1 cellular context compared by ENCODE assay signal in the genomic region with DNA sequence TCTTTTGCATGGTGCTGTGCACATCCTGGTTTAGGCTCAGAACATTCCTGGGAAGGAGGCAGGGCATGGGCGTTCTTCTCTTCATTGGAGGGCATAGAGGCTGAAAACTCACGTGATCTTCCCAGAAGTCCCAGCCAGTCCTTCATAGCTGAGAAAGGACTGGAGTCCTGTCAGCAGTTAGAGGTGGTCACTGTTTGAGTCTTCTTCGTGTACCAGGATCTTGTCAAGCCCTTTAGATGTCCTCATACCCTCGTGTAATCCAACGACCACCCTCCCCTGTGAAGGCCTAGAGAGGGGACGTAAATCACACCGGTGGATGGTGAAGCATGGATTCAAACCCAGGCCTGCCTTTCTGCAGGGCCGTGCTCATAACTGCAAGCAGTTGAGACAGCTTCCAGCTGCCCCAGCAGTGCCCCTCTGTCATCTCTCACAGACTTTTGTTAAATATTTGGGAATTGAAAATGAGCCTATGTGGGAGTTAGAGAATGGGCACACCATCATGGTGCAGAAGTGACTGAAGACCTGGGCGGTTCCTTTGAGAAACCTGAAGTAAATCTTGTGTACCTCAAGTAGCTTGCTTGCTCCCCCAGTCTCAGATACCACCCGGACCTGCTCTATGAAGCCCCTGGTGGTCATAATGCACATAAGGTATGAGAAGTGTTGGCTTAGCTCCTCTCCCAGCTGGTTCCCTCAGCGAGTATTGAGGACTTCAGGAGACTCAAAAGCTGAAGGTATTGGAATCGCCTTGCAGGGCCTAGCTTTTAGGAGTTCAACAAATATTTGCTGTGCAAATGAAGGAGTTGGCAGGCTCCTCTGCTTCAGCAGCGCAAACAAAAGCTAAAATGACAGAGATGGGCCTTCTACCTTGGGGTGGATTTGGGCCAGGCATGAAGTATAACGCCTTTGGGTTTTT.
TF ChIP-seq lines count a peak whose summit lies in the region.

No MANE protein-coding gene starts in this region.

TF ChIP-seq in HepG2, 621 proteins besides CTCF, POLR2A, EP300 and RAD21 (continued from another document):
- TF ChIP-seq ZKSCAN8 (CRISPR knock-in tag; IDR thresholded peaks at IDR 0.05; ENCODE audit: borderline replicate concordance) (no peak), EZH2 (conservative IDR thresholded peaks at IDR 0.05; ENCODE audit: low read depth, low read length) (no peak), SSRP1 (CRISPR knock-in tag; IDR thresholded peaks at IDR 0.05) (0 out of 2 replicates have a peak, but pooled peaks have one; percentile 46)
- TF ChIP-seq, protein P1, sequence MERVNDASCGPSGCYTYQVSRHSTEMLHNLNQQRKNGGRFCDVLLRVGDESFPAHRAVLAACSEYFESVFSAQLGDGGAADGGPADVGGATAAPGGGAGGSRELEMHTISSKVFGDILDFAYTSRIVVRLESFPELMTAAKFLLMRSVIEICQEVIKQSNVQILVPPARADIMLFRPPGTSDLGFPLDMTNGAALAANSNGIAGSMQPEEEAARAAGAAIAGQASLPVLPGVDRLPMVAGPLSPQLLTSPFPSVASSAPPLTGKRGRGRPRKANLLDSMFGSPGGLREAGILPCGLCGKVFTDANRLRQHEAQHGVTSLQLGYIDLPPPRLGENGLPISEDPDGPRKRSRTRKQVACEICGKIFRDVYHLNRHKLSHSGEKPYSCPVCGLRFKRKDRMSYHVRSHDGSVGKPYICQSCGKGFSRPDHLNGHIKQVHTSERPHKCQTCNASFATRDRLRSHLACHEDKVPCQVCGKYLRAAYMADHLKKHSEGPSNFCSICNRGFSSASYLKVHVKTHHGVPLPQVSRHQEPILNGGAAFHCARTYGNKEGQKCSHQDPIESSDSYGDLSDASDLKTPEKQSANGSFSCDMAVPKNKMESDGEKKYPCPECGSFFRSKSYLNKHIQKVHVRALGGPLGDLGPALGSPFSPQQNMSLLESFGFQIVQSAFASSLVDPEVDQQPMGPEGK (CRISPR knock-in tag; IDR thresholded peaks at IDR 0.05) = 0 out of 2 replicates have a peak, but pooled peaks have one; percentile 24
